In genomic region chr1:71745326-71745725, GRCh38 we compare ENCODE assay signal across 25 cellular contexts.
"Had no signal": no experiment of that assay in that cellular context is flagged by ENCODE, and none has a peak within 500 bp of the region (broad histone marks: within the 10 kb centered on the region; RNA-seq: fewer than 3 reads in every experiment).

No MANE protein-coding gene starts in this region.

- H3K27me3 ChIP-seq: left lung, ovary, right atrium auricular region, right lobe of liver, tibial nerve, upper lobe of left lung had no signal

- H3K27ac ChIP-seq: left lung, lower lobe of right lung, ovary, right atrium auricular region, right lobe of liver, tibial nerve, upper lobe of left lung had no signal

- H3K4me3 Mint-ChIP-seq: immature natural killer cell; naive thymus-derived CD8-positive, alpha-beta T cell; nephron progenitor cell; stimulated activated memory B cell treated with anti-CD40 and anti-IgM and Interleukin-4, amounts not matched to agents 10 μg/mL and 1 μg/mL and 100 μg/mL, for 72 hours; stimulated activated naive CD8-positive, alpha-beta T cell treated with anti-CD3 and anti-CD28 coated beads, Interleukin-15, amount 100 ng/mL, for 72 hours had no signal

- DNase-seq: hippocampal formation; immature natural killer cell; kidney; left colon; left lung; lower lobe of right lung; mammary epithelial cell; mesenchymal stem cell; naive thymus-derived CD8-positive, alpha-beta T cell; nephron progenitor cell; ovary; right lobe of liver; stimulated activated CD4-positive, alpha-beta T cell treated with anti-CD3 and anti-CD28 coated beads, Interleukin-1b, Interleukin-23, amount 100 ng/mL, for 48 hours; stimulated activated CD4-positive, alpha-beta T cell treated with anti-CD3 and anti-CD28 coated beads, Interleukin-2, amount 100 ng/mL, for 48 hours; stimulated activated CD4-positive, alpha-beta T cell treated with anti-CD3 and anti-CD28 coated beads, Interleukin-4, amount 100 ng/mL, for 4 hours; stimulated activated CD8-positive, alpha-beta memory T cell treated with anti-CD3 and anti-CD28 coated beads, Interleukin-4, amount 100 ng/mL, for 48 hours; stimulated activated naive CD4-positive, alpha-beta T cell treated with Interleukin-2 at 50 U/mL for 16 hours; stimulated activated naive CD8-positive, alpha-beta T cell treated with anti-CD3 and anti-CD28 coated beads, Interleukin-15, amount 100 ng/mL, for 72 hours; substantia nigra; upper lobe of left lung had no signal

- H3K4me1 ChIP-seq: left lung, lower lobe of right lung, right atrium auricular region, right lobe of liver, tibial nerve, upper lobe of left lung had no signal

- H3K9me3 Mint-ChIP-seq: stimulated activated memory B cell treated with anti-CD40 and anti-IgM and Interleukin-4, amounts not matched to agents 10 μg/mL and 1 μg/mL and 100 μg/mL, for 72 hours had no signal

- H3K27me3 Mint-ChIP-seq: naive thymus-derived CD8-positive, alpha-beta T cell; progenitor cell of endocrine pancreas; stimulated activated memory B cell treated with anti-CD40 and anti-IgM and Interleukin-4, amounts not matched to agents 10 μg/mL and 1 μg/mL and 100 μg/mL, for 72 hours; stimulated activated naive CD8-positive, alpha-beta T cell treated with anti-CD3 and anti-CD28 coated beads, Interleukin-15, amount 100 ng/mL, for 72 hours had no signal

- H3K4me2 ChIP-seq: smooth muscle cell had no signal

- H3K36me3 Mint-ChIP-seq: naive thymus-derived CD8-positive, alpha-beta T cell; stimulated activated memory B cell treated with anti-CD40 and anti-IgM and Interleukin-4, amounts not matched to agents 10 μg/mL and 1 μg/mL and 100 μg/mL, for 72 hours had no signal

- H3K9me3 ChIP-seq: lower lobe of right lung, ovary, right atrium auricular region, right lobe of liver, tibial nerve, upper lobe of left lung had no signal

- H3K4me3 ChIP-seq: left lung, lower lobe of right lung, ovary, right atrium auricular region, right lobe of liver, smooth muscle cell, tibial nerve, upper lobe of left lung had no signal

- H3K36me3 ChIP-seq: left lung, lower lobe of right lung, ovary, right atrium auricular region, right lobe of liver, tibial nerve, upper lobe of left lung had no signal

- H3K27ac Mint-ChIP-seq: immature natural killer cell; naive thymus-derived CD8-positive, alpha-beta T cell; nephron progenitor cell; progenitor cell of endocrine pancreas; stimulated activated memory B cell treated with anti-CD40 and anti-IgM and Interleukin-4, amounts not matched to agents 10 μg/mL and 1 μg/mL and 100 μg/mL, for 72 hours; stimulated activated naive CD8-positive, alpha-beta T cell treated with anti-CD3 and anti-CD28 coated beads, Interleukin-15, amount 100 ng/mL, for 72 hours had no signal

- H3K4me1 Mint-ChIP-seq: immature natural killer cell; naive thymus-derived CD8-positive, alpha-beta T cell; nephron progenitor cell; stimulated activated memory B cell treated with anti-CD40 and anti-IgM and Interleukin-4, amounts not matched to agents 10 μg/mL and 1 μg/mL and 100 μg/mL, for 72 hours; stimulated activated naive CD8-positive, alpha-beta T cell treated with anti-CD3 and anti-CD28 coated beads, Interleukin-15, amount 100 ng/mL, for 72 hours had no signal
